17 cellular contexts compared by ENCODE assay signal in genomic region chr10:115981056-115981455, GRCh38.
DNase-seq lines count a peak whose midpoint lies in the region; TF ChIP-seq lines count a peak whose summit lies in the region.
"Had no signal": no experiment of that assay in that cellular context is flagged by ENCODE, and none has a peak within 500 bp of the region (broad histone marks: within the 10 kb centered on the region; RNA-seq: fewer than 3 reads in every experiment).

No MANE protein-coding gene starts in this region.

- no peak for TF ChIP-seq CTCF in ovary (IDR thresholded peaks at IDR 0.05)

- DNase-seq in EL (peak; percentile 6), dermis blood vessel endothelial cell (peak; percentile 25), lung microvascular endothelial cell (ENCODE audit: low read depth in 2 of 2) (peak; percentile 19 to 52), SHP77 treated with DMSO at 0.1 percent for 48 hours (lab: John Stamatoyannopoulos, UW) (no peak), ovary (no peak), erythroblast (lab: John Stamatoyannopoulos, UW) (no peak)
- DNase-seq: activated CD4-positive, alpha-beta memory T cell treated with anti-CD3 and anti-CD28 coated beads, Interleukin-2, amount 10 ng/mL, durations not matched to agents 7 days and 5 days; activated naive CD8-positive, alpha-beta T cell treated with anti-CD3 and anti-CD28 coated beads, Interleukin-2, amount 10 ng/mL, durations not matched to agents 7 days and 5 days; activated T-cell treated with anti-CD3 and anti-CD28 coated beads, Interleukin-2, amount 50 U/mL, for 48 hours; Caco-2; effector CD4-positive, alpha-beta T cell; foreskin keratinocyte; NCI-H146; psoas muscle; RPMI8226; stimulated activated naive CD8-positive, alpha-beta T cell treated with anti-CD3 and anti-CD28 coated beads, Interleukin-15, Interleukin-2, amounts not matched to agents 100 U/mL and 50 U/mL, for 24 hours had no signal

- TF ChIP-seq POLR2A in ovary (IDR thresholded peaks at IDR 0.05) (no peak), erythroblast (IDR thresholded peaks at IDR 0.05; ENCODE audit: low read length) (no peak)

- H3K36me3 ChIP-seq in subcutaneous abdominal adipose tissue (ENCODE audit: control insufficient read depth in 5 of 5, insufficient read depth in 5 of 5, low read length in 5 of 5): no peaks in the 10 kb centered on the region
- no peaks in the 10 kb centered on the region for H3K36me3 ChIP-seq in ovary

- no peak for TF ChIP-seq EP300 in ovary (IDR thresholded peaks at IDR 0.05)

- peak overlapping the region in 4 of 5 donors; percentile 32 to 44 (median 37) for H3K4me3 ChIP-seq in subcutaneous abdominal adipose tissue (ENCODE audit: low read depth in 1 of 5, low read length in 5 of 5)
- no peak overlapping the region for H3K4me3 ChIP-seq in ovary
- H3K4me3 ChIP-seq: psoas muscle had no signal

- H3K9ac ChIP-seq in subcutaneous abdominal adipose tissue (ENCODE audit: low read length in 5 of 5): no peak overlapping the region

- H3K9me3 ChIP-seq in subcutaneous abdominal adipose tissue (ENCODE audit: control insufficient read depth in 5 of 5, low read length in 5 of 5): peaks cover 0 to 6% (median 0%) of the 10 kb centered on the region in 5 donors
- H3K9me3 ChIP-seq in ovary: no peaks in the 10 kb centered on the region
- H3K9me3 ChIP-seq: Caco-2 had no signal

- no peak overlapping the region for H3K27ac ChIP-seq in subcutaneous abdominal adipose tissue (ENCODE audit: low read depth, low read length)
- no peak overlapping the region for H3K27ac ChIP-seq in ovary
- H3K27ac ChIP-seq: foreskin keratinocyte, psoas muscle had no signal

- intact Hi-C loops in ovary (cut with DNase I): no loop called here

- H3K4me1 ChIP-seq in subcutaneous abdominal adipose tissue (ENCODE audit: control insufficient read depth in 5 of 5, insufficient read depth in 5 of 5, low read length in 5 of 5) (peaks cover 0 to 10% (median 0%) of the 10 kb centered on the region in 5 donors), ovary (ENCODE audit: insufficient read depth) (no peaks in the 10 kb centered on the region)
- H3K4me1 ChIP-seq: Caco-2, foreskin keratinocyte, psoas muscle had no signal

- WGBS in ovary, 3 donors: 24 to 31% (median 31%) methylated on average over 6 of the region's 6 CpGs

- H3K27me3 ChIP-seq in subcutaneous abdominal adipose tissue (ENCODE audit: control insufficient read depth in 5 of 5, insufficient read depth in 4 of 5, low read length in 5 of 5) (peaks cover 0 to 3% (median 0%) of the 10 kb centered on the region in 5 donors), ovary (no peaks in the 10 kb centered on the region)
- H3K27me3 ChIP-seq: foreskin keratinocyte had no signal

Comparison
In these comparisons a context has a peak if more than half of its experiments do, and no peak if none do; other contexts are left out.
1. DNase-seq: peak in EL (single experiment), dermis blood vessel endothelial cell (single experiment) and lung microvascular endothelial cell (2 of 2); none in SHP77 treated with DMSO at 0.1 percent for 48 hours (single experiment), ovary (0 of 5) and erythroblast (0 of 2).